Comparison of ENCODE assay signal across 19 cellular contexts in the genomic region with DNA sequence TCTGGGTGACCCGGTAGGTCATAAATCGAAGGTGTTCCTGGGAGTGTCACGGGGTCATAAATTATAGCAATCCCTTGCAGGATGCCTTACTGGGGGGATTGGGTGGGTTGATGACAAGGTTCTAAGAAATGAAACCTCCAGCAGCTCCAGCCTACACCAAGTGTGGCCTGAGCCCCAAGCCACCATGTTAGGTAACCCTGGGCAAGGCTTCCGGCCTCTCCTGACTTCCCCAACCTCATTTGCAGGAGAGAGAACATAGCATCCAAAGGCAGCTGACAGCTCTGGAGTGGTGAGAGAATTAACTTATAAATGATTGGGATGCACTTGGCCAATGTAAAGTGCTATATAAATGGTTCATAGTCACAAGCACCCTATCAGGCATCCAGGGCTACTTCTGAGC. TPM values are rescaled to one million over a fixed set of nuclear protein-coding genes. Genes with fewer than 3 reads are reported as not detected.
DNase-seq lines count a peak whose midpoint lies in the region; ATAC-seq and TF ChIP-seq lines count a peak whose summit lies in the region.
"Had no signal": no experiment of that assay in that cellular context is flagged by ENCODE, and none has a peak within 500 bp of the region (broad histone marks: within the 10 kb centered on the region; RNA-seq: fewer than 3 reads in every experiment).

No MANE protein-coding gene starts in this region.

- H3K9me3 ChIP-seq in right atrium auricular region (no peaks in the 10 kb centered on the region), upper lobe of right lung (no peaks in the 10 kb centered on the region)
- H3K9me3 ChIP-seq: SK-N-SH had no signal

- peaks cover 10% of the 10 kb centered on the region for H3K27me3 Mint-ChIP-seq in chondrocyte (ENCODE audit: low read depth)
- H3K27me3 Mint-ChIP-seq in MCF 10A (ENCODE audit: insufficient read depth, unreplicated experiment) = peaks cover 61% of the 10 kb centered on the region

- no peaks in the 10 kb centered on the region for H3K4me1 Mint-ChIP-seq in chondrocyte (ENCODE audit: low read depth)
- no peaks in the 10 kb centered on the region for H3K4me1 Mint-ChIP-seq in MCF 10A (ENCODE audit: insufficient read depth, unreplicated experiment)

- intact Hi-C loops in left ventricle myocardium superior (cut with micrococcal nuclease) (no loop called here), upper lobe of right lung (cut with DNase I) (no loop called here), MCF 10A (cut with micrococcal nuclease) (no loop called here)

- no peak overlapping the region for H3K4me3 ChIP-seq in right atrium auricular region
- no peak overlapping the region for H3K4me3 ChIP-seq in upper lobe of right lung

- no TSS peak for BruUV-seq in MCF 10A (replicated peaks; lab: Mats Ljungman, UMichigan)

- H3K36me3 Mint-ChIP-seq in chondrocyte (ENCODE audit: low read depth) = no peaks in the 10 kb centered on the region
- no peaks in the 10 kb centered on the region for H3K36me3 Mint-ChIP-seq in MCF 10A (ENCODE audit: insufficient read depth, unreplicated experiment)

- H3K27me3 ChIP-seq in right atrium auricular region (no peaks in the 10 kb centered on the region), upper lobe of right lung (no peaks in the 10 kb centered on the region)

- POLR2A ChIA-PET in MCF 10A (lab: Yijun Ruan, JAX) = no interaction called here

- peak overlapping the region in 1 of 2 donors; percentile 22 for H3K27ac ChIP-seq in right atrium auricular region
- no peak overlapping the region for H3K27ac ChIP-seq in upper lobe of right lung
- H3K27ac ChIP-seq: 22Rv1 had no signal

- H3K4me1 ChIP-seq in right atrium auricular region (peaks cover 0 to 26% of the 10 kb centered on the region in 2 donors), upper lobe of right lung (peaks cover 7% of the 10 kb centered on the region)

- H3K9me3 Mint-ChIP-seq in chondrocyte (ENCODE audit: low read depth) (no peaks in the 10 kb centered on the region), MCF 10A (ENCODE audit: unreplicated experiment) (no peaks in the 10 kb centered on the region)
- H3K9me3 Mint-ChIP-seq: CD4-positive, alpha-beta T cell had no signal

- ATAC-seq in left ventricle myocardium superior (peak; percentile 16), upper lobe of right lung (peak; percentile 79)

- CTCF ChIA-PET in MCF 10A (lab: Yijun Ruan, JAX) = no interaction called here

- no peaks in the 10 kb centered on the region for H3K36me3 ChIP-seq in right atrium auricular region
- no peaks in the 10 kb centered on the region for H3K36me3 ChIP-seq in upper lobe of right lung

- H3K27ac Mint-ChIP-seq in chondrocyte (ENCODE audit: unreplicated experiment) = no peak overlapping the region
- no peak overlapping the region for H3K27ac Mint-ChIP-seq in MCF 10A (ENCODE audit: low read depth, unreplicated experiment)
- H3K27ac Mint-ChIP-seq: CD4-positive, alpha-beta T cell had no signal

- DNase-seq in DMS79 treated with DMSO at 0.1 percent for 48 hours (lab: John Stamatoyannopoulos, UW) (peak; percentile 7), DMS79 (lab: John Stamatoyannopoulos, UW) (no peak), left ventricle myocardium superior (no peak), right atrium auricular region (ENCODE audit: low spot score) (no peak), left kidney (ENCODE audit: low read depth, low spot score) (peak; percentile 29), upper lobe of right lung (no peak), chondrocyte (ENCODE audit: low spot score) (no peak), MCF 10A (ENCODE audit: unreplicated experiment) (no peak)
- DNase-seq: CD4-positive, alpha-beta T cell; KBM-7; NCI-H1048; NCI-H1436; NCI-H1930; NCI-H226; NCI-H524; NCI-H82; SHP77 treated with DMSO at 0.1 percent for 48 hours; SK-N-SH had no signal

- TF ChIP-seq CTCF in right atrium auricular region (IDR thresholded peaks at IDR 0.05) = no peak
- TF ChIP-seq CTCF in upper lobe of right lung (IDR thresholded peaks at IDR 0.05) = no peak
- no peak for TF ChIP-seq CTCF in chondrocyte (IDR thresholded peaks at IDR 0.05)
- TF ChIP-seq CTCF in MCF 10A (IDR thresholded peaks at IDR 0.05; ENCODE audit: unreplicated experiment) = no peak

- H3K4me3 Mint-ChIP-seq in chondrocyte (ENCODE audit: unreplicated experiment) = no peak overlapping the region
- H3K4me3 Mint-ChIP-seq in MCF 10A (ENCODE audit: unreplicated experiment) = no peak overlapping the region
- H3K4me3 Mint-ChIP-seq: CD4-positive, alpha-beta T cell had no signal

RNA-seq across cellular contexts. Expression of gene TMEM273, which starts 52.8 kb away (rescaled TPM):
- total RNA-seq in left ventricle myocardium superior = 17.6 TPM
- 10 to 100 TPM; 14.3 to 14.8 TPM for total RNA-seq in right atrium auricular region
- 63.1 TPM for total RNA-seq in upper lobe of right lung
- total RNA-seq in chondrocyte = not detected in 3 replicates
- total RNA-seq in MCF 10A (2022) = not detected in 2 replicates

RNA-seq across cellular contexts. Expression of gene C10orf71, which starts 58.0 kb away (rescaled TPM):
- total RNA-seq in left ventricle myocardium superior (126 TPM), right atrium auricular region (10 to 100 TPM; 34.9 to 48.2 TPM), upper lobe of right lung (not detected), chondrocyte (not detected in 3 replicates), MCF 10A (2022) (not detected in 2 replicates)
- total RNA-seq: CD4-positive, alpha-beta T cell had no signal

Comparison
In these comparisons a context has a peak if more than half of its experiments do, and no peak if none do; other contexts are left out.
1. DNase-seq: peak in DMS79 treated with DMSO at 0.1 percent for 48 hours (single experiment) and left kidney (single experiment); none in DMS79 (single experiment), left ventricle myocardium superior (single experiment), right atrium auricular region (single experiment), upper lobe of right lung (single experiment), chondrocyte (single experiment) and MCF 10A (single experiment).
2. RNA of gene TMEM273, which starts 52.8 kb away (total RNA-seq): 63.1 TPM in upper lobe of right lung (single experiment), 17.6 TPM in left ventricle myocardium superior (single experiment) and 14.3 to 14.8 TPM in right atrium auricular region; not detected in chondrocyte and not detected in MCF 10A; every median in the first group is over 10 times any median in the second.
3. RNA of gene C10orf71, which starts 58.0 kb away (total RNA-seq): 126 TPM in left ventricle myocardium superior (single experiment) and 34.9 to 48.2 TPM in right atrium auricular region; not detected in upper lobe of right lung (single experiment), not detected in chondrocyte and not detected in MCF 10A; every median in the first group is over 10 times any median in the second.